In genomic region chr17:73863761-73864535, GRCh38 we compare ENCODE assay signal across 1 cellular context.
TF ChIP-seq lines count a peak whose summit lies in the region.

No MANE protein-coding gene starts in this region.

TF ChIP-seq in H1, 55 proteins besides CTCF, POLR2A, EP300 and RAD21 (continued from another document):
- no peak for TF ChIP-seq RFX5 (IDR thresholded peaks at IDR 0.05; ENCODE audit: borderline replicate concordance, low read depth, low read length)
- TF ChIP-seq RBBP5 (IDR thresholded peaks at IDR 0.05; ENCODE audit: borderline replicate concordance, low read depth, low read length), result no peak
- TF ChIP-seq KDM5A (IDR thresholded peaks at IDR 0.05; ENCODE audit: low read length), result no peak
- TF ChIP-seq CEBPB (IDR thresholded peaks at IDR 0.05; ENCODE audit: low read depth, low read length), result no peak
- TF ChIP-seq TAF1 (IDR thresholded peaks at IDR 0.05; ENCODE audit: low read depth, low read length), result no peak
TF ChIP-seq in H1: peak in this region for 0.
